ENCODE assay signal across 7 cellular contexts in genomic region chr14:41750575-41750974, GRCh38.
DNase-seq lines count a peak whose midpoint lies in the region; ATAC-seq, FAIRE-seq and TF ChIP-seq lines count a peak whose summit lies in the region.
"Not testable (repeated sequence)": the region's sequence is repeated elsewhere in the genome, so short reads cannot be mapped to it uniquely, and the experiment has no call there.

No MANE protein-coding gene starts in this region.

- H3K9me2 ChIP-seq in SK-N-SH, result not testable (repeated sequence)

- not testable (repeated sequence) for H3K4me2 ChIP-seq in SK-N-SH

- H2AFZ ChIP-seq in SK-N-SH (ENCODE audit: low read depth), result not testable (repeated sequence)

- WGBS in SK-N-SH (ENCODE audit: low lambda C conversion rate), result 33% methylated on average over 4 of the region's 4 CpGs

- not testable (repeated sequence) for DNase-seq in AG09309 (ENCODE audit: low read depth); D721Med (ENCODE audit: insufficient read length, low spot score); NB4 (ENCODE audit: low read depth); SK-N-SH; brain microvascular endothelial cell; naive thymus-derived CD8-positive, alpha-beta T cell
- DNase-seq in fibroblast of peridontal ligament (ENCODE audit: extremely low read depth), result peak; percentile 10

- not testable (repeated sequence) for H3K4me3 Mint-ChIP-seq in naive thymus-derived CD8-positive, alpha-beta T cell

- H3K27me3 Mint-ChIP-seq in naive thymus-derived CD8-positive, alpha-beta T cell, result not testable (repeated sequence)

- TF ChIP-seq RAD21 in SK-N-SH (IDR thresholded peaks at IDR 0.05; ENCODE audit: low read length), result not testable (repeated sequence)

- in situ Hi-C loops in brain microvascular endothelial cell (cut with HindIII; ENCODE audit: low pct_ligation_motif_present, low sequenced_read_pairs), result not testable (repeated sequence)

- H4K20me1 ChIP-seq in SK-N-SH (ENCODE audit: insufficient read depth), result not testable (repeated sequence)

- H3K4me1 ChIP-seq in SK-N-SH (ENCODE audit: control insufficient read depth in 1 of 2, insufficient read depth in 2 of 2, low read depth in 1 of 2, low read length in 1 of 2), result not testable (repeated sequence)

- not testable (repeated sequence) for TF ChIP-seq EP300 in SK-N-SH (IDR thresholded peaks at IDR 0.05; ENCODE audit: borderline replicate concordance in 1 of 2, low read depth in 1 of 2, low read length in 1 of 2)

- not testable (repeated sequence) for H3K36me3 Mint-ChIP-seq in naive thymus-derived CD8-positive, alpha-beta T cell

- H3K27ac Mint-ChIP-seq in naive thymus-derived CD8-positive, alpha-beta T cell, result peak overlapping the region in 7 of 10 donors; percentile 4 to 82 (median 42)

- not testable (repeated sequence) for H3F3A ChIP-seq in SK-N-SH (replicated peaks; ENCODE audit: insufficient read depth)

- H3K9ac ChIP-seq in SK-N-SH, result not testable (repeated sequence)

- not testable (repeated sequence) for H3K27ac ChIP-seq in SK-N-SH (ENCODE audit: low read depth in 2 of 2, low read length in 1 of 2); brain microvascular endothelial cell

- H3K4me1 Mint-ChIP-seq in naive thymus-derived CD8-positive, alpha-beta T cell, result peaks cover 6 to 23% (median 16%) of the 10 kb centered on the region in 4 donors

- H3K4me3 ChIP-seq in AG09309 (ENCODE audit: control insufficient read depth, low read depth, low read length); NB4 (ENCODE audit: low read depth, low read length); SK-N-SH (ENCODE audit: low read depth in 2 of 2, low read length in 1 of 2); brain microvascular endothelial cell (ENCODE audit: low read depth, low read length): not testable (repeated sequence)

- H3K79me2 ChIP-seq in SK-N-SH (ENCODE audit: insufficient read depth), result not testable (repeated sequence)

- not testable (repeated sequence) for H3K27me3 ChIP-seq in SK-N-SH (ENCODE audit: insufficient read depth); brain microvascular endothelial cell (replicated peaks)

- ATAC-seq in naive thymus-derived CD8-positive, alpha-beta T cell, result not testable (repeated sequence)

- TF ChIP-seq POLR2A in NB4 (IDR thresholded peaks at IDR 0.05; ENCODE audit: extremely low read depth, insufficient read length), result not testable (repeated sequence)

- POLR2A ChIA-PET in SK-N-SH (lab: Yijun Ruan, JAX); naive thymus-derived CD8-positive, alpha-beta T cell (lab: Charles Lee): not testable (repeated sequence)

- not testable (repeated sequence) for H3K9me3 Mint-ChIP-seq in naive thymus-derived CD8-positive, alpha-beta T cell

- CTCF ChIA-PET in SK-N-SH (lab: Yijun Ruan, JAX), result not testable (repeated sequence)

- not testable (repeated sequence) for H3K36me3 ChIP-seq in SK-N-SH (replicated peaks in 1 of 2; ENCODE audit: control insufficient read depth in 1 of 2, insufficient read depth in 2 of 2, low read length in 1 of 2); brain microvascular endothelial cell (replicated peaks)

- H3K9me3 ChIP-seq in SK-N-SH, result not testable (repeated sequence)

- not testable (repeated sequence) for FAIRE-seq in D721Med (lab: Jason Lieb, UNC)

- TF ChIP-seq CTCF in AG09309 (IDR thresholded peaks at IDR 0.05; ENCODE audit: control insufficient read depth, insufficient read depth, low read depth, low read length, missing control alignments), result peak; percentile 13
- peak; percentile 6 for TF ChIP-seq CTCF in D721Med (IDR thresholded peaks at IDR 0.05; ENCODE audit: insufficient read depth, missing control alignments)
- TF ChIP-seq CTCF in NB4 (IDR thresholded peaks at IDR 0.05; ENCODE audit: low read depth, low read length), result peak; percentile 5
- TF ChIP-seq CTCF in SK-N-SH (IDR thresholded peaks at IDR 0.05), result 0 out of 2 replicates have a peak, but pooled peaks have one; percentile 10
- TF ChIP-seq CTCF in brain microvascular endothelial cell (IDR thresholded peaks at IDR 0.05; ENCODE audit: low read depth, low read length, missing control alignments), result peak; percentile 56

Comparison
In these comparisons a context has a peak if more than half of its experiments do, and no peak if none do; other contexts are left out.
1. CTCF ChIP-seq: peak in every context shown above with its lines; median percentile 56 in brain microvascular endothelial cell; 13 in AG09309; 10 in SK-N-SH; 6 in D721Med; 5 in NB4.